9 cellular contexts compared by ENCODE assay signal in the genomic region with DNA sequence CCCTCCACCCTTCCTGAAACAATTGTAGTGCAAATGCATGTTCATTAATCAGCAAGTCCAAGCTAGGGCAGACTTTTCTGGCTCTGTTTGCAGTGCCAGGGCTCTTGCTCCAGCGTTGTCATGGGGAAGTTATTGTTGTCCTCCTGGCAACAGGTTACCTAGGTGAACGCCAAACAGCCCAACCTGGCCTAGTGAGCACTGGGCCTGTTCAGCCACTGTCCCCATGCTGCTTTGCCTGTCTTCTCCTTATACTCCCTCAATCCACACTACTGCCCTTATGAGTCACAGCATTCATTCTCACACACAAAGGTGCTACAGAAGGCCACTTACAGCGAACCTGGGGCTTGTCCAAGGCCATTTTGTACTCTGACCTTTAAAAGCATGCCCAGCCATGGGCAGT. TPM values are rescaled to one million over a fixed set of nuclear protein-coding genes. Genes with fewer than 3 reads are reported as not detected.
DNase-seq lines count a peak whose midpoint lies in the region; ATAC-seq and TF ChIP-seq lines count a peak whose summit lies in the region.
"Had no signal": no experiment of that assay in that cellular context is flagged by ENCODE, and none has a peak within 500 bp of the region (broad histone marks: within the 10 kb centered on the region; RNA-seq: fewer than 3 reads in every experiment).

No MANE protein-coding gene starts in this region.

- H3K4me3 ChIP-seq in adrenal gland = no peak overlapping the region
- no peak overlapping the region for H3K4me3 ChIP-seq in stomach

- TF ChIP-seq POLR2A in adrenal gland (IDR thresholded peaks at IDR 0.05) (no peak), stomach (IDR thresholded peaks at IDR 0.05) (no peak)

- WGBS in adrenal gland, 4 donors = 10 to 35% (median 16%) methylated on average over 2 to 3 of the region's 3 CpGs
- 16 to 37% (median 25%) methylated on average over 2 to 3 of the region's 3 CpGs for WGBS in stomach, 5 donors

- TF ChIP-seq EP300 in stomach (IDR thresholded peaks at IDR 0.05) = no peak

- H3K27ac ChIP-seq in adrenal gland (peak overlapping the region in 2 of 5 donors; percentile 54 to 56), stomach (peak overlapping the region; percentile 4 to 69 (median 30))

- no peak for ATAC-seq in HG02970 (IDR thresholded peaks at IDR 0.05; ENCODE audit: low FRiP score, unreplicated experiment)
- ATAC-seq: activated CD4-positive, alpha-beta T cell treated with anti-CD3 and anti-CD28 coated beads for 36 hours had no signal

- H3K27me3 ChIP-seq in adrenal gland = no peaks in the 10 kb centered on the region
- H3K27me3 ChIP-seq in stomach = no peaks in the 10 kb centered on the region

- H3K4me1 ChIP-seq in adrenal gland (replicated peaks in 1 of 2) (peaks cover 17 to 36% of the 10 kb centered on the region in 2 donors), stomach (peaks cover 0 to 23% (median 9%) of the 10 kb centered on the region in 4 donors)

- DNase-seq in NCI-H1092 (lab: John Stamatoyannopoulos, UW) (peak; percentile 45), adrenal gland (peak; percentile 39 to 85 (median 67)), hypothalamus (lab: John Stamatoyannopoulos, UW) (peak in 37 of 51 donors; percentile 6 to 86 (median 30)), stomach (peak; percentile 83), GM10266 (ENCODE audit: extremely low spot score) (no peak), NCI-H524 (lab: John Stamatoyannopoulos, UW) (no peak), NCI-H82 (lab: John Stamatoyannopoulos, UW) (no peak)
- DNase-seq: activated CD4-positive, alpha-beta T cell treated with anti-CD3 and anti-CD28 coated beads for 36 hours had no signal

- TF ChIP-seq CTCF in adrenal gland (IDR thresholded peaks at IDR 0.05) (no peak), stomach (IDR thresholded peaks at IDR 0.05) (no peak), GM10266 (IDR thresholded peaks at IDR 0.05; ENCODE audit: control insufficient read depth, insufficient read depth, low read depth, missing control alignments) (no peak)

- H3K9me3 ChIP-seq in adrenal gland (replicated peaks in 1 of 3) (no peaks in the 10 kb centered on the region), stomach (no peaks in the 10 kb centered on the region)

- H3K36me3 ChIP-seq in adrenal gland (replicated peaks in 1 of 2) (no peaks in the 10 kb centered on the region), stomach (no peaks in the 10 kb centered on the region)

- intact Hi-C loops in adrenal gland (cut with DNase I) (no loop called here), stomach (cut with DNase I; ENCODE audit: low total_unique reads) (no loop called here)

RNA-seq across cellular contexts. Expression of gene GLIS3, which starts 34.6 kb away (rescaled TPM):
- total RNA-seq in adrenal gland = 10 to 100 TPM in 2 of 8 donors, 1 to 10 TPM in 6; 5.0 to 20.2 (median 8.9) TPM
- 1 to 10 TPM; 1.1 to 4.9 (median 1.4) TPM for polyA plus RNA-seq in adrenal gland
- 10 to 100 TPM in 3 of 5 donors, 1 to 10 TPM in 1, not detected in 1; 6.7 to 37.3 (median 20.4) TPM for total RNA-seq in stomach
- 1 to 10 TPM in 2 of 3 donors, under 1 TPM in 1; 0.68 to 2.0 (median 1.7) TPM for polyA plus RNA-seq in stomach

Comparison
In these comparisons a context has a peak if more than half of its experiments do, and no peak if none do; other contexts are left out.
1. DNase-seq: peak in NCI-H1092 (single experiment), adrenal gland (7 of 7), hypothalamus (37 of 51) and stomach (single experiment); none in GM10266 (single experiment), NCI-H524 (0 of 2) and NCI-H82 (single experiment).